Comparison of ENCODE assay signal across 8 cellular contexts in the genomic region with DNA sequence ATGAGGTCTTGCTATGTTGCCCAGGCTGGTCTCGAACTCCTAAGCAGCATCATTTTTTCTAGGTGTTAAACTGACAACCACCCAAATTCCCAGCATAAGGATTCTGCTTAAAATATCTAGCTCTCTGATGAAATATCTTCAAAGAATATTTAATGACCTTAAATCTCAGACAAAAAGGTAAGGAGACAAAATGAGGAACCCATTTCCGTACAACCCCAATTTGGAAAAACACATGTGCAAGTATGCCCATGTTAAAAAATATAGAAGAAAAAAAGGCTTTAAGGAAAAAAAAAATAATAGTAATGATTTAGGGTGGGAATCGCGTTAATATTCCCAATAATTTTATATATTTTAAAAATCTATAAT. TPM values are rescaled to one million over a fixed set of nuclear protein-coding genes. Genes with fewer than 3 reads are reported as not detected.
DNase-seq lines count a peak whose midpoint lies in the region; ATAC-seq and TF ChIP-seq lines count a peak whose summit lies in the region.

No MANE protein-coding gene starts in this region.

- no peak for TF ChIP-seq CTCF in type B pancreatic cell (conservative IDR thresholded peaks at IDR 0.05)

- POLR2A ChIA-PET in activated CD4-positive, alpha-beta memory T cell treated with anti-CD3 and anti-CD28 coated beads, Interleukin-2, amount 10 ng/mL, durations not matched to agents 7 days and 5 days (lab: Charles Lee) = interaction anchor here (1.1 to 1.3 kb wide), 2 partner anchors 11 to 20 kb away, joined by 4 to 6 read pairs; no protein-coding TSS in a partner anchor

- H3K9me3 ChIP-seq in iPS-18c (ENCODE audit: control insufficient read depth, insufficient read depth, low read length) = peaks cover under 1% of the 10 kb centered on the region

- H3K36me3 Mint-ChIP-seq in activated naive CD4-positive, alpha-beta T cell treated with anti-CD3 and anti-CD28 coated beads, Interleukin-2, amount 50 U/mL, for 24 hours = peaks cover 10% of the 10 kb centered on the region
- peaks cover 28% of the 10 kb centered on the region for H3K36me3 Mint-ChIP-seq in activated CD4-positive, alpha-beta memory T cell treated with anti-CD3 and anti-CD28 coated beads, Interleukin-2, amount 10 ng/mL, durations not matched to agents 7 days and 5 days (ENCODE audit: low read depth)
- H3K36me3 Mint-ChIP-seq in type B pancreatic cell = peaks cover 17% of the 10 kb centered on the region

- no peak overlapping the region for H3K27ac Mint-ChIP-seq in activated naive CD4-positive, alpha-beta T cell treated with anti-CD3 and anti-CD28 coated beads, Interleukin-2, amount 50 U/mL, for 24 hours
- peak overlapping the region; percentile 62 for H3K27ac Mint-ChIP-seq in activated CD4-positive, alpha-beta memory T cell treated with anti-CD3 and anti-CD28 coated beads, Interleukin-2, amount 10 ng/mL, durations not matched to agents 7 days and 5 days
- peak overlapping the region; percentile 100 for H3K27ac Mint-ChIP-seq in type B pancreatic cell

- no peaks in the 10 kb centered on the region for H3K9me3 Mint-ChIP-seq in activated naive CD4-positive, alpha-beta T cell treated with anti-CD3 and anti-CD28 coated beads, Interleukin-2, amount 50 U/mL, for 24 hours
- no peaks in the 10 kb centered on the region for H3K9me3 Mint-ChIP-seq in activated CD4-positive, alpha-beta memory T cell treated with anti-CD3 and anti-CD28 coated beads, Interleukin-2, amount 10 ng/mL, durations not matched to agents 7 days and 5 days
- no peaks in the 10 kb centered on the region for H3K9me3 Mint-ChIP-seq in type B pancreatic cell

- intact Hi-C loops in left colon (cut with DNase I, micrococcal nuclease) = no loop called here

- no peak for DNase-seq in activated naive CD4-positive, alpha-beta T cell treated with anti-CD3 and anti-CD28 coated beads, Interleukin-2, amount 50 U/mL, for 16 hours
- no peak for DNase-seq in activated CD4-positive, alpha-beta memory T cell treated with anti-CD3 and anti-CD28 coated beads, Interleukin-2, amount 10 ng/mL, durations not matched to agents 7 days and 5 days
- DNase-seq in type B pancreatic cell (ENCODE audit: extremely low spot score, unreplicated experiment) (no peak), left colon (no peak), NCI-H1694 treated with DMSO at 0.1 percent for 48 hours (lab: John Stamatoyannopoulos, UW) (no peak), NCI-H345 (lab: John Stamatoyannopoulos, UW) (no peak)

- ATAC-seq in left colon = no peak

- peaks cover 53% of the 10 kb centered on the region for H3K4me1 Mint-ChIP-seq in activated naive CD4-positive, alpha-beta T cell treated with anti-CD3 and anti-CD28 coated beads, Interleukin-2, amount 50 U/mL, for 24 hours
- peaks cover 38% of the 10 kb centered on the region for H3K4me1 Mint-ChIP-seq in activated CD4-positive, alpha-beta memory T cell treated with anti-CD3 and anti-CD28 coated beads, Interleukin-2, amount 10 ng/mL, durations not matched to agents 7 days and 5 days
- peaks cover 28% of the 10 kb centered on the region for H3K4me1 Mint-ChIP-seq in type B pancreatic cell (ENCODE audit: unreplicated experiment)

- peak overlapping the region; percentile 91 for H3K4me3 Mint-ChIP-seq in activated naive CD4-positive, alpha-beta T cell treated with anti-CD3 and anti-CD28 coated beads, Interleukin-2, amount 50 U/mL, for 24 hours
- peak overlapping the region; percentile 89 for H3K4me3 Mint-ChIP-seq in activated CD4-positive, alpha-beta memory T cell treated with anti-CD3 and anti-CD28 coated beads, Interleukin-2, amount 10 ng/mL, durations not matched to agents 7 days and 5 days
- H3K4me3 Mint-ChIP-seq in type B pancreatic cell = peak overlapping the region; percentile 89

- CTCF ChIA-PET in activated CD4-positive, alpha-beta memory T cell treated with anti-CD3 and anti-CD28 coated beads, Interleukin-2, amount 10 ng/mL, durations not matched to agents 7 days and 5 days (lab: Charles Lee) = interaction anchor here (1.4 kb wide), 1 partner anchor 31 kb away, joined by 3 read pairs; no protein-coding TSS in a partner anchor

- H3K4me3 ChIP-seq in iPS-18c (ENCODE audit: insufficient read depth, low read depth, low read length) = peak overlapping the region; percentile 95; the same call in 1 of the 2 replicates

- peaks cover 3% of the 10 kb centered on the region for H3K27me3 Mint-ChIP-seq in activated naive CD4-positive, alpha-beta T cell treated with anti-CD3 and anti-CD28 coated beads, Interleukin-2, amount 50 U/mL, for 24 hours
- H3K27me3 Mint-ChIP-seq in activated CD4-positive, alpha-beta memory T cell treated with anti-CD3 and anti-CD28 coated beads, Interleukin-2, amount 10 ng/mL, durations not matched to agents 7 days and 5 days = peaks cover 3% of the 10 kb centered on the region
- H3K27me3 Mint-ChIP-seq in type B pancreatic cell = peaks cover 12% of the 10 kb centered on the region

RNA-seq across cellular contexts. Expression of a gene that starts 1.4 kb away (rescaled TPM):
- 100 to 1,000 TPM; 101 to 103 TPM for total RNA-seq in activated CD4-positive, alpha-beta memory T cell treated with anti-CD3 and anti-CD28 coated beads, Interleukin-2, amount 10 ng/mL, durations not matched to agents 7 days and 5 days
- total RNA-seq in type B pancreatic cell (ENCODE audit: low replicate concordance) (37.5 and 51.6 TPM in 2 replicates), left colon (10 to 100 TPM; 53.1 to 53.9 TPM)
